ENCODE assay signal across 25 cellular contexts in the genomic region with DNA sequence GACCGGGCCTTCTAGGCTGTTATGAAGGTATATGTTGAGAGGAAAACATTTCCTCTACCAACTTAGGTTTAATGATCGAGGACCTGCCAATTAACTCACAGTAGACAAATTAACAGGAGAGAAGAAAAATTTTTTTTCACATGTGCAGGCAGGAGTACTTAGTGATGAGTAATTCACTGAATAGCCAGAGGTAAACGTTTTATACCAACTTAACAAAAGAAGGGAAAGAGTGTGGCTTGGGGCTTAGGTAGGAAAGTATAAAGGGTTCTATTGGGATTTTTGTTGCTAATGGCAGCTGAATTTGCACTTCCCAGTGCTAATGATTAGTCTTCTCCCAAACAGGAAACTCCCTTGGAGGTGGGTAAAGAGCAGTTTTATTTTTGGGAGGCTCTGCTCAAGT.
DNase-seq lines count a peak whose midpoint lies in the region; FAIRE-seq and TF ChIP-seq lines count a peak whose summit lies in the region.
"Had no signal": no experiment of that assay in that cellular context is flagged by ENCODE, and none has a peak within 500 bp of the region (broad histone marks: within the 10 kb centered on the region; RNA-seq: fewer than 3 reads in every experiment).

No MANE protein-coding gene starts in this region.

- peak overlapping the region; percentile 52 for H3K27ac ChIP-seq in epithelial cell of prostate
- H3K27ac ChIP-seq in keratinocyte (ENCODE audit: control insufficient read depth, insufficient read depth, low read length): peak overlapping the region; percentile 59
- no peak overlapping the region for H3K27ac ChIP-seq in SK-N-SH (ENCODE audit: low read depth in 2 of 2, low read length in 1 of 2)
- no peak overlapping the region for H3K27ac ChIP-seq in Karpas-422 (ENCODE audit: low read length)
- H3K27ac ChIP-seq: A549; BLaER1 treated with 17β-estradiol and CSF1 and Interleukin-3, amounts not matched to agents 10 nM and 100 nM had no signal

- H3K9me3 Mint-ChIP-seq in type B pancreatic cell: peaks cover 6% of the 10 kb centered on the region

- no peaks in the 10 kb centered on the region for H3K9me3 ChIP-seq in keratinocyte (ENCODE audit: control insufficient read depth, low read depth, low read length)
- no peaks in the 10 kb centered on the region for H3K9me3 ChIP-seq in SK-N-SH
- H3K9me3 ChIP-seq in Karpas-422 (ENCODE audit: low read length): no peaks in the 10 kb centered on the region
- H3K9me3 ChIP-seq: A549, BE2C, HAP-1 had no signal

- no peaks in the 10 kb centered on the region for H3K27me3 Mint-ChIP-seq in type B pancreatic cell

- no peak overlapping the region for H3K4me3 ChIP-seq in bronchial epithelial cell (ENCODE audit: low read depth, low read length)
- H3K4me3 ChIP-seq in keratinocyte (ENCODE audit: control insufficient read depth in 2 of 3, extremely low read depth in 1 of 3, insufficient read depth in 2 of 3, low read depth in 1 of 3, low read length in 3 of 3): no peak overlapping the region
- no peak overlapping the region for H3K4me3 ChIP-seq in SK-N-SH (ENCODE audit: low read depth in 2 of 2, low read length in 1 of 2)
- H3K4me3 ChIP-seq in Karpas-422 (ENCODE audit: low read length): no peak overlapping the region
- H3K4me3 ChIP-seq: A549; BLaER1 treated with 17β-estradiol and CSF1 and Interleukin-3, amounts not matched to agents 10 nM and 100 nM; HAP-1 had no signal

- H3K4me1 Mint-ChIP-seq in type B pancreatic cell (ENCODE audit: unreplicated experiment): no peaks in the 10 kb centered on the region
- H3K4me1 Mint-ChIP-seq: CD14-positive monocyte; CD8-positive, alpha-beta memory T cell had no signal

- no peaks in the 10 kb centered on the region for H3K79me2 ChIP-seq in keratinocyte (ENCODE audit: control insufficient read depth, insufficient read depth, low read length)
- no peaks in the 10 kb centered on the region for H3K79me2 ChIP-seq in SK-N-SH (ENCODE audit: insufficient read depth)
- H3K79me2 ChIP-seq in Karpas-422 (ENCODE audit: low read length): no peaks in the 10 kb centered on the region

- no peak overlapping the region for H3K4me3 Mint-ChIP-seq in type B pancreatic cell
- H3K4me3 Mint-ChIP-seq: CD14-positive monocyte; CD4-positive, alpha-beta T cell; CD8-positive, alpha-beta memory T cell had no signal

- H3K36me3 Mint-ChIP-seq in type B pancreatic cell: no peaks in the 10 kb centered on the region
- H3K36me3 Mint-ChIP-seq: CD14-positive monocyte; CD8-positive, alpha-beta memory T cell had no signal

- H3K9me2 ChIP-seq in SK-N-SH (no peaks in the 10 kb centered on the region), Karpas-422 (replicated peaks; ENCODE audit: insufficient read depth, low read length) (no peaks in the 10 kb centered on the region)

- H3K4me2 ChIP-seq in keratinocyte (ENCODE audit: control insufficient read depth, extremely low read depth, insufficient read depth, low read depth, low read length) (peak overlapping the region; percentile 46), SK-N-SH (no peak overlapping the region), Karpas-422 (ENCODE audit: low read depth, low read length, poor library complexity, severe bottlenecking) (no peak overlapping the region)
- H3K4me2 ChIP-seq: A549; BLaER1 treated with 17β-estradiol and CSF1 and Interleukin-3, amounts not matched to agents 10 nM and 100 nM had no signal

- TF ChIP-seq RAD21 in SK-N-SH (IDR thresholded peaks at IDR 0.05; ENCODE audit: low read length): no peak

- peak overlapping the region; percentile 22 for H3K27ac Mint-ChIP-seq in type B pancreatic cell
- H3K27ac Mint-ChIP-seq: CD14-positive monocyte; CD4-positive, alpha-beta T cell; CD8-positive, alpha-beta memory T cell had no signal

- H2AFZ ChIP-seq in keratinocyte (ENCODE audit: control insufficient read depth, low read length) (peak overlapping the region; percentile 26), SK-N-SH (ENCODE audit: low read depth) (no peak overlapping the region), Karpas-422 (ENCODE audit: low read length) (no peak overlapping the region)

- no peaks in the 10 kb centered on the region for H3K9me1 ChIP-seq in keratinocyte (ENCODE audit: control insufficient read depth, extremely low read depth, insufficient read depth, low read length)

- H3K36me3 ChIP-seq in bronchial epithelial cell (ENCODE audit: control insufficient read depth, insufficient read depth, low read length) (no peaks in the 10 kb centered on the region), keratinocyte (ENCODE audit: control insufficient read depth in 2 of 2, extremely low read depth in 1 of 2, insufficient read depth in 2 of 2, low read length in 2 of 2) (no peaks in the 10 kb centered on the region), SK-N-SH (replicated peaks in 1 of 2; ENCODE audit: control insufficient read depth in 1 of 2, insufficient read depth in 2 of 2, low read length in 1 of 2) (no peaks in the 10 kb centered on the region), Karpas-422 (ENCODE audit: insufficient read depth, low read length) (no peaks in the 10 kb centered on the region)
- H3K36me3 ChIP-seq: BE2C; BLaER1 treated with 17β-estradiol and CSF1 and Interleukin-3, amounts not matched to agents 10 nM and 100 nM; HAP-1 had no signal

- no peak for TF ChIP-seq EP300 in SK-N-SH (IDR thresholded peaks at IDR 0.05; ENCODE audit: borderline replicate concordance in 1 of 2, low read depth in 1 of 2, low read length in 1 of 2)

- no peak overlapping the region for H3K9ac ChIP-seq in keratinocyte (ENCODE audit: control insufficient read depth, extremely low read depth, insufficient read depth, low read length)
- H3K9ac ChIP-seq in SK-N-SH: no peak overlapping the region
- no peak overlapping the region for H3K9ac ChIP-seq in Karpas-422 (ENCODE audit: low read length)
- H3K9ac ChIP-seq: BLaER1 treated with 17β-estradiol and CSF1 and Interleukin-3, amounts not matched to agents 10 nM and 100 nM had no signal

- WGBS in SK-N-SH (ENCODE audit: low lambda C conversion rate): 0% methylated on average over 3 of the region's 3 CpGs

- TF ChIP-seq CTCF in bronchial epithelial cell (IDR thresholded peaks at IDR 0.05; ENCODE audit: insufficient read depth, low read length, severe bottlenecking) (no peak), keratinocyte (optimal IDR thresholded peaks at IDR 0.05 in 1 of 3, IDR thresholded peaks at IDR 0.05 in 1 of 3, conservative IDR thresholded peaks at IDR 0.05 in 1 of 3; ENCODE audit: extremely low read depth in 1 of 3, insufficient read depth in 2 of 3, low read length in 3 of 3) (no peak), type B pancreatic cell (conservative IDR thresholded peaks at IDR 0.05) (no peak), SK-N-SH (IDR thresholded peaks at IDR 0.05) (no peak)

- H3K4me1 ChIP-seq in keratinocyte (ENCODE audit: control insufficient read depth, extremely low read depth, insufficient read depth, low read length) (peaks cover 16% of the 10 kb centered on the region), SK-N-SH (ENCODE audit: control insufficient read depth in 1 of 2, insufficient read depth in 2 of 2, low read depth in 1 of 2, low read length in 1 of 2) (no peaks in the 10 kb centered on the region), Karpas-422 (ENCODE audit: low read length) (no peaks in the 10 kb centered on the region)
- H3K4me1 ChIP-seq: A549; BE2C; BLaER1 treated with 17β-estradiol and CSF1 and Interleukin-3, amounts not matched to agents 10 nM and 100 nM; HAP-1 had no signal

- DNase-seq in bronchial epithelial cell (ENCODE audit: low read depth) (peak; percentile 36), epithelial cell of prostate (ENCODE audit: low read depth, low spot score) (peak; percentile 3), keratinocyte (ENCODE audit: low read depth, low spot score) (peak; percentile 19), type B pancreatic cell (ENCODE audit: extremely low spot score, unreplicated experiment) (no peak), SK-N-SH (no peak), Karpas-422 (no peak)
- DNase-seq in central memory CD4-positive, alpha-beta T cell: no peak
- DNase-seq: 8988T; ACHN; AML-193; BE2C; CD4-positive, alpha-beta T cell; CD8-positive, alpha-beta memory T cell; DMS 273 treated with DMSO at 0.1 percent for 48 hours; DMS79 treated with DMSO at 0.1 percent for 48 hours; GF-D8; GOT3 had no signal

- POLR2A ChIA-PET in SK-N-SH (lab: Yijun Ruan, JAX): no interaction called here

- H4K20me1 ChIP-seq in keratinocyte (ENCODE audit: control insufficient read depth, extremely low read depth, insufficient read depth, low read length): no peaks in the 10 kb centered on the region
- no peaks in the 10 kb centered on the region for H4K20me1 ChIP-seq in SK-N-SH (ENCODE audit: insufficient read depth)
- H4K20me1 ChIP-seq in Karpas-422 (ENCODE audit: insufficient read depth, low read depth, low read length): no peaks in the 10 kb centered on the region
- H4K20me1 ChIP-seq: BLaER1 treated with 17β-estradiol and CSF1 and Interleukin-3, amounts not matched to agents 10 nM and 100 nM had no signal

- dilution Hi-C loops in keratinocyte (cut with MboI; ENCODE audit: extremely low pct_ligation_motif_present, low sequenced_read_pairs): no loop called here

- no peaks in the 10 kb centered on the region for H3K27me3 ChIP-seq in bronchial epithelial cell (ENCODE audit: control insufficient read depth, insufficient read depth, low read length)
- H3K27me3 ChIP-seq in keratinocyte (ENCODE audit: control insufficient read depth, extremely low read depth, insufficient read depth, low read length): no peaks in the 10 kb centered on the region
- H3K27me3 ChIP-seq in SK-N-SH (ENCODE audit: insufficient read depth): no peaks in the 10 kb centered on the region; the same call in 1 of the 2 replicates
- no peaks in the 10 kb centered on the region for H3K27me3 ChIP-seq in Karpas-422 (ENCODE audit: low read length)
- H3K27me3 ChIP-seq: BE2C; BLaER1 treated with 17β-estradiol and CSF1 and Interleukin-3, amounts not matched to agents 10 nM and 100 nM had no signal

- CTCF ChIA-PET in SK-N-SH (lab: Yijun Ruan, JAX): no interaction called here

- FAIRE-seq in bronchial epithelial cell (lab: Jason Lieb, UNC) (no peak), keratinocyte (lab: Jason Lieb, UNC) (peak; percentile 17)
- FAIRE-seq: A549, D721Med, GM12891, GM18507, H54 had no signal

- H3F3A ChIP-seq in SK-N-SH (replicated peaks; ENCODE audit: insufficient read depth): no peaks in the 10 kb centered on the region

TF ChIP-seq in SK-N-SH, 30 proteins besides CTCF, POLR2A, EP300 and RAD21 (continues in another document):
- TF ChIP-seq, protein P1, sequence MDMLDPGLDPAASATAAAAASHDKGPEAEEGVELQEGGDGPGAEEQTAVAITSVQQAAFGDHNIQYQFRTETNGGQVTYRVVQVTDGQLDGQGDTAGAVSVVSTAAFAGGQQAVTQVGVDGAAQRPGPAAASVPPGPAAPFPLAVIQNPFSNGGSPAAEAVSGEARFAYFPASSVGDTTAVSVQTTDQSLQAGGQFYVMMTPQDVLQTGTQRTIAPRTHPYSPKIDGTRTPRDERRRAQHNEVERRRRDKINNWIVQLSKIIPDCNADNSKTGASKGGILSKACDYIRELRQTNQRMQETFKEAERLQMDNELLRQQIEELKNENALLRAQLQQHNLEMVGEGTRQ (IDR thresholded peaks at IDR 0.05; ENCODE audit: borderline replicate concordance, low read depth, low read length): no peak
- no peak for TF ChIP-seq GABPA (IDR thresholded peaks at IDR 0.05; ENCODE audit: low read depth)
- no peak for TF ChIP-seq MXI1 (IDR thresholded peaks at IDR 0.05; ENCODE audit: low read depth, low read length)
- TF ChIP-seq RXRA (IDR thresholded peaks at IDR 0.05; ENCODE audit: borderline replicate concordance, low read depth): no peak
- TF ChIP-seq NFIC (IDR thresholded peaks at IDR 0.05; ENCODE audit: borderline replicate concordance): no peak

Comparison
In these comparisons a context has a peak if more than half of its experiments do, and no peak if none do; other contexts are left out.
1. DNase-seq: peak in bronchial epithelial cell (single experiment), epithelial cell of prostate (single experiment) and keratinocyte (single experiment); none in type B pancreatic cell (single experiment), SK-N-SH (single experiment), central memory CD4-positive, alpha-beta T cell (single experiment) and Karpas-422 (single experiment).
2. H3K27ac ChIP-seq: peak in epithelial cell of prostate (single experiment) and keratinocyte (single experiment); none in SK-N-SH (0 of 2) and Karpas-422 (single experiment).